Comparison of ENCODE assay signal across 8 cellular contexts in the genomic region with DNA sequence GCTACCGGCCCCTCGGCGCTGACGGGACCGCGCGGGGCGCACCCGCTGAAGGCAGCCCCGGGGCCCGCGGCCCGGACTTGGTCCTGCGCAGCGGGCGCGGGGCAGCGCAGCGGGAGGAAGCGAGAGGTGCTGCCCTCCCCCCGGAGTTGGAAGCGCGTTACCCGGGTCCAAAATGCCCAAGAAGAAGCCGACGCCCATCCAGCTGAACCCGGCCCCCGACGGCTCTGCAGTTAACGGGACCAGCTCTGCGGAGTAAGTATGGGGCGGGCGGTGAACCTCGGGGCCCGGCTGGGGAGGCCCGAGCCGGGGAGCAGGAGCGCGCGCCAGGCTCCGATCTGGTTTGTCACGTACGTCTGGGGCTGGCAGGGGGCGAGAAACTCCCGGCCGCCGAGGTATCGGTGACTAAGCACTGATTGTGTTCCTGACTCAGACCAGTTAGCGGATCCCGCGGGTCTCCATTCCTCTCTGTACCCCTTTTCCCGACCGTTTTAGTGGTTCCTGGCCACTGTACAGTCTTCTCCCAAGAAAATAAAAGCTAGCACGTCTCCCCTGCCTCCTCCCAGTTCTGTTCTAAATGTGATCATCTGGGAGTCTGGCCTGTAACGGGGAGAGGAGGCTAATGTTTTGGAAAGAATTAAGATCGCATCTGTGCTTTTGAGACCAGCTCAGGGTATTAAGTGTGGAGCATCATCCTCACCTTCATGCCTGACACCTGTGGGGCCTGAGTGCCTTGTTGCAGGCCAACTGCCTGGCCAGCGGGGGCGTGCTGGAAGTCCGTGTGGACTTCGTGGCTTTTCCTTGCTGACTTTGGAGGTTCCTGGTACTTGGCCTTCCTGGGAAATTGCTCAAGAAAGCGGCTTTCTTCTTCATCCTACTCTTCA. TPM values are rescaled to one million over a fixed set of nuclear protein-coding genes. Genes with fewer than 3 reads are reported as not detected.
DNase-seq lines count a peak whose midpoint lies in the region; ATAC-seq and TF ChIP-seq lines count a peak whose summit lies in the region.

No MANE protein-coding gene starts in this region.

- H3K27me3 ChIP-seq in layer of hippocampus (ENCODE audit: control insufficient read depth, insufficient read depth, low read length), result no peaks in the 10 kb centered on the region

- peak; percentile 24 for ATAC-seq in GM21528 (IDR thresholded peaks at IDR 0.05; ENCODE audit: low FRiP score, unreplicated experiment)
- peak; percentile 50 for ATAC-seq in central memory CD8-positive, alpha-beta T cell (replicated peaks; ENCODE audit: extremely low read depth, poor library complexity, severe bottlenecking)

- intact Hi-C loops in Calu3 (cut with micrococcal nuclease; ENCODE audit: unreplicated experiment), result loop anchor here (5.0 kb wide), 1 partner anchor 95 kb away; no protein-coding TSS in a partner anchor

- H3K36me3 Mint-ChIP-seq in Calu3 (ENCODE audit: insufficient read depth, unreplicated experiment), result peaks cover 33% of the 10 kb centered on the region
- peaks cover 13% of the 10 kb centered on the region for H3K36me3 Mint-ChIP-seq in central memory CD8-positive, alpha-beta T cell (ENCODE audit: insufficient read depth)

- DNase-seq in Calu3 (peak; percentile 68), SKM-1 (lab: John Stamatoyannopoulos, UW; ENCODE audit: unreplicated experiment) (no peak)
- peak; percentile 72 for DNase-seq in activated CD4-positive, alpha-beta T cell treated with anti-CD3 and anti-CD28 coated beads for 1 hour
- peak; percentile 39 to 49 for DNase-seq in central memory CD8-positive, alpha-beta T cell (ENCODE audit: low spot score in 2 of 2)
- DNase-seq in stimulated activated CD4-positive, alpha-beta T cell treated with anti-CD3 and anti-CD28 coated beads, Interleukin-1b, Interleukin-23, amount 100 ng/mL, for 4 hours (ENCODE audit: low read depth in 2 of 2), result peak; percentile 69 to 76

- TF ChIP-seq CTCF in Calu3 (IDR thresholded peaks at IDR 0.05; ENCODE audit: unreplicated experiment), result no peak
- peak; percentile 58 for TF ChIP-seq CTCF in LNCAP (IDR thresholded peaks at IDR 0.05)

- peak overlapping the region; percentile 57 for H3K27ac ChIP-seq in layer of hippocampus (ENCODE audit: low read depth, low read length)

- peak overlapping the region; percentile 76 for H3K27ac Mint-ChIP-seq in Calu3 (ENCODE audit: unreplicated experiment)
- peak overlapping the region; percentile 99 for H3K27ac Mint-ChIP-seq in central memory CD8-positive, alpha-beta T cell (ENCODE audit: low read depth)

- CTCF ChIA-PET in Calu3 (lab: Charles Lee), result interaction anchor here (0.6 to 1.3 kb wide), 9 partner anchors 16 to 1069 kb away, joined by 3 to 21 read pairs (median 3); partner anchors contain the start of genes SNAPC5, TIPIN and ZWILCH

- H3K4me3 Mint-ChIP-seq in Calu3 (ENCODE audit: low read depth, unreplicated experiment), result peak overlapping the region; percentile 98
- H3K4me3 Mint-ChIP-seq in central memory CD8-positive, alpha-beta T cell, result peak overlapping the region; percentile 98

- H3K27me3 Mint-ChIP-seq in Calu3 (ENCODE audit: unreplicated experiment), result no peaks in the 10 kb centered on the region
- H3K27me3 Mint-ChIP-seq in central memory CD8-positive, alpha-beta T cell, result no peaks in the 10 kb centered on the region

- no peaks in the 10 kb centered on the region for H3K9me3 Mint-ChIP-seq in Calu3 (ENCODE audit: low read depth, unreplicated experiment)
- H3K9me3 Mint-ChIP-seq in central memory CD8-positive, alpha-beta T cell, result no peaks in the 10 kb centered on the region

- H3K4me1 Mint-ChIP-seq in Calu3 (ENCODE audit: low read depth, unreplicated experiment), result peaks cover 34% of the 10 kb centered on the region
- H3K4me1 Mint-ChIP-seq in central memory CD8-positive, alpha-beta T cell, result peaks cover 66% of the 10 kb centered on the region

- TSS peak; percentile 33 for BruUV-seq in Calu3 (replicated peaks; lab: Mats Ljungman, UMichigan)

RNA-seq across cellular contexts. Expression of gene MAP2K1, which starts 0.7 kb away (rescaled TPM):
- 67.6 and 69.1 TPM in 2 replicates for total RNA-seq in Calu3 (2022)

RNA-seq across cellular contexts. Expression of gene TIPIN, which starts 30.9 kb away (rescaled TPM):
- total RNA-seq in Calu3 (2022), result 19.8 and 27.0 TPM in 2 replicates
